1 cellular context compared by ENCODE assay signal in the genomic region with DNA sequence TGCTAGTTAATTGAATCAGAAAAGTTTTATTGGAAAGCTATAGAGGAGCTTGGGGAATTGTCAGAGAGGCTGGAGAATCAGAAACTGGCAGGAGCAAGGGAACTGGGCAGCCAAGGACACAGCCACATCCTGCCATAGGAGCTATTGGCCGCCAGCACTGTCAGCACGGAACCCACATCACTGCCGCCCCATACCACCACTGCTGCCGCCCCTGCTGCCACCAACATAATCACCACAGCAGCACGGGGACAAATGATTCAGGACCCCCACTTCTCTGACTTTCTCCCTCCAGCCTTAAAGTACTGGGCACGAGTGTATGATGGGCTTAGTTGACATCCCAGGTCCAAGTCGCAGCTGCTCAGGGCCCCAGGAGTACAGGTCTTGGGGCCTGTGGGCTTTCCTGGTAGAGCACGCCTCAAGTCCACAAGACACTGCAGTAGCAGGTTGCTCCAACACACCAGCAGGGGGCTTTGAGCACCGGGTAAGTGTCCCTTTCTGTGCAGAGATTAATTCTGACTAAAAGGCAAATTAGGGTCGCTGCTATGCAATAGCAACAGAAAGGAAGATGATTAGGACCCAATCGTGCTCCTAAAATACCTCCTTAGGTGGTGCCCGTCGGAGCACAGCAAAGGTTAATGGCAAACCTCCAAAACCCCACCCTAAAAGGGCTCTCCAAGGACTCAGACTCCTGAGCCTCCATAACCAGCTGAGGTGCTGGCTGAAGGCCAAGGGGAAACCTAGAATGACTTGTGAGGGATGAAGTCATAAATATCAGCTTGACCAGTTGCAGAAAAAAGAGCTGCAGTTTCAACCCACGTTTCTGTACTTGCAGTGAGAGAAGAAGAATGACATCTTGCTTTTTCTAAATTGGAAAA.
TF ChIP-seq lines count a peak whose summit lies in the region.

No MANE protein-coding gene starts in this region.

TF ChIP-seq in K562, 482 proteins besides CTCF, POLR2A, EP300 and RAD21 (continued from another document and continues in another):
- peak; percentile 87 for TF ChIP-seq NFIC (IDR thresholded peaks at IDR 0.05)
- TF ChIP-seq LCOR (CRISPR knock-in tag; IDR thresholded peaks at IDR 0.05): no peak
- TF ChIP-seq GATAD2A (IDR thresholded peaks at IDR 0.05): no peak
- TF ChIP-seq MGA (IDR thresholded peaks at IDR 0.05): no peak
- TF ChIP-seq, protein P1, sequence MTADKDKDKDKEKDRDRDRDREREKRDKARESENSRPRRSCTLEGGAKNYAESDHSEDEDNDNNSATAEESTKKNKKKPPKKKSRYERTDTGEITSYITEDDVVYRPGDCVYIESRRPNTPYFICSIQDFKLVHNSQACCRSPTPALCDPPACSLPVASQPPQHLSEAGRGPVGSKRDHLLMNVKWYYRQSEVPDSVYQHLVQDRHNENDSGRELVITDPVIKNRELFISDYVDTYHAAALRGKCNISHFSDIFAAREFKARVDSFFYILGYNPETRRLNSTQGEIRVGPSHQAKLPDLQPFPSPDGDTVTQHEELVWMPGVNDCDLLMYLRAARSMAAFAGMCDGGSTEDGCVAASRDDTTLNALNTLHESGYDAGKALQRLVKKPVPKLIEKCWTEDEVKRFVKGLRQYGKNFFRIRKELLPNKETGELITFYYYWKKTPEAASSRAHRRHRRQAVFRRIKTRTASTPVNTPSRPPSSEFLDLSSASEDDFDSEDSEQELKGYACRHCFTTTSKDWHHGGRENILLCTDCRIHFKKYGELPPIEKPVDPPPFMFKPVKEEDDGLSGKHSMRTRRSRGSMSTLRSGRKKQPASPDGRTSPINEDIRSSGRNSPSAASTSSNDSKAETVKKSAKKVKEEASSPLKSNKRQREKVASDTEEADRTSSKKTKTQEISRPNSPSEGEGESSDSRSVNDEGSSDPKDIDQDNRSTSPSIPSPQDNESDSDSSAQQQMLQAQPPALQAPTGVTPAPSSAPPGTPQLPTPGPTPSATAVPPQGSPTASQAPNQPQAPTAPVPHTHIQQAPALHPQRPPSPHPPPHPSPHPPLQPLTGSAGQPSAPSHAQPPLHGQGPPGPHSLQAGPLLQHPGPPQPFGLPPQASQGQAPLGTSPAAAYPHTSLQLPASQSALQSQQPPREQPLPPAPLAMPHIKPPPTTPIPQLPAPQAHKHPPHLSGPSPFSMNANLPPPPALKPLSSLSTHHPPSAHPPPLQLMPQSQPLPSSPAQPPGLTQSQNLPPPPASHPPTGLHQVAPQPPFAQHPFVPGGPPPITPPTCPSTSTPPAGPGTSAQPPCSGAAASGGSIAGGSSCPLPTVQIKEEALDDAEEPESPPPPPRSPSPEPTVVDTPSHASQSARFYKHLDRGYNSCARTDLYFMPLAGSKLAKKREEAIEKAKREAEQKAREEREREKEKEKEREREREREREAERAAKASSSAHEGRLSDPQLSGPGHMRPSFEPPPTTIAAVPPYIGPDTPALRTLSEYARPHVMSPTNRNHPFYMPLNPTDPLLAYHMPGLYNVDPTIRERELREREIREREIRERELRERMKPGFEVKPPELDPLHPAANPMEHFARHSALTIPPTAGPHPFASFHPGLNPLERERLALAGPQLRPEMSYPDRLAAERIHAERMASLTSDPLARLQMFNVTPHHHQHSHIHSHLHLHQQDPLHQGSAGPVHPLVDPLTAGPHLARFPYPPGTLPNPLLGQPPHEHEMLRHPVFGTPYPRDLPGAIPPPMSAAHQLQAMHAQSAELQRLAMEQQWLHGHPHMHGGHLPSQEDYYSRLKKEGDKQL (CRISPR knock-in tag; IDR thresholded peaks at IDR 0.05; ENCODE audit: borderline replicate concordance): no peak
- TF ChIP-seq SUPT5H (IDR thresholded peaks at IDR 0.05): no peak
- no peak for TF ChIP-seq HBP1 (CRISPR knock-in tag; IDR thresholded peaks at IDR 0.05)
- no peak for TF ChIP-seq ZNF780A (CRISPR knock-in tag; IDR thresholded peaks at IDR 0.05)
- TF ChIP-seq ATF7 (IDR thresholded peaks at IDR 0.05): 0 out of 2 replicates have a peak, but pooled peaks have one; percentile 46
- TF ChIP-seq ZNF79 (CRISPR knock-in tag; IDR thresholded peaks at IDR 0.05; ENCODE audit: low read depth): no peak
- TF ChIP-seq, protein P2, sequence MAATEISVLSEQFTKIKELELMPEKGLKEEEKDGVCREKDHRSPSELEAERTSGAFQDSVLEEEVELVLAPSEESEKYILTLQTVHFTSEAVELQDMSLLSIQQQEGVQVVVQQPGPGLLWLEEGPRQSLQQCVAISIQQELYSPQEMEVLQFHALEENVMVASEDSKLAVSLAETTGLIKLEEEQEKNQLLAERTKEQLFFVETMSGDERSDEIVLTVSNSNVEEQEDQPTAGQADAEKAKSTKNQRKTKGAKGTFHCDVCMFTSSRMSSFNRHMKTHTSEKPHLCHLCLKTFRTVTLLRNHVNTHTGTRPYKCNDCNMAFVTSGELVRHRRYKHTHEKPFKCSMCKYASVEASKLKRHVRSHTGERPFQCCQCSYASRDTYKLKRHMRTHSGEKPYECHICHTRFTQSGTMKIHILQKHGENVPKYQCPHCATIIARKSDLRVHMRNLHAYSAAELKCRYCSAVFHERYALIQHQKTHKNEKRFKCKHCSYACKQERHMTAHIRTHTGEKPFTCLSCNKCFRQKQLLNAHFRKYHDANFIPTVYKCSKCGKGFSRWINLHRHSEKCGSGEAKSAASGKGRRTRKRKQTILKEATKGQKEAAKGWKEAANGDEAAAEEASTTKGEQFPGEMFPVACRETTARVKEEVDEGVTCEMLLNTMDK (IDR thresholded peaks at IDR 0.05; ENCODE audit: borderline replicate concordance, insufficient read depth, low read depth, low read length, poor library complexity, severe bottlenecking): peak; percentile 51
- TF ChIP-seq SAFB2 (IDR thresholded peaks at IDR 0.05; ENCODE audit: borderline replicate concordance, low read depth, low read length, severe bottlenecking): no peak
- TF ChIP-seq ZNF778 (CRISPR knock-in tag; IDR thresholded peaks at IDR 0.05): no peak
- TF ChIP-seq ZNF217 (CRISPR knock-in tag; IDR thresholded peaks at IDR 0.05): no peak
- TF ChIP-seq, protein P3, sequence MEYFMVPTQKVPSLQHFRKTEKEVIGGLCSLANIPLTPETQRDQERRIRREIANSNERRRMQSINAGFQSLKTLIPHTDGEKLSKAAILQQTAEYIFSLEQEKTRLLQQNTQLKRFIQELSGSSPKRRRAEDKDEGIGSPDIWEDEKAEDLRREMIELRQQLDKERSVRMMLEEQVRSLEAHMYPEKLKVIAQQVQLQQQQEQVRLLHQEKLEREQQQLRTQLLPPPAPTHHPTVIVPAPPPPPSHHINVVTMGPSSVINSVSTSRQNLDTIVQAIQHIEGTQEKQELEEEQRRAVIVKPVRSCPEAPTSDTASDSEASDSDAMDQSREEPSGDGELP (CRISPR knock-in tag; IDR thresholded peaks at IDR 0.05; ENCODE audit: borderline replicate concordance): peak; percentile 80
- TF ChIP-seq, protein P4, sequence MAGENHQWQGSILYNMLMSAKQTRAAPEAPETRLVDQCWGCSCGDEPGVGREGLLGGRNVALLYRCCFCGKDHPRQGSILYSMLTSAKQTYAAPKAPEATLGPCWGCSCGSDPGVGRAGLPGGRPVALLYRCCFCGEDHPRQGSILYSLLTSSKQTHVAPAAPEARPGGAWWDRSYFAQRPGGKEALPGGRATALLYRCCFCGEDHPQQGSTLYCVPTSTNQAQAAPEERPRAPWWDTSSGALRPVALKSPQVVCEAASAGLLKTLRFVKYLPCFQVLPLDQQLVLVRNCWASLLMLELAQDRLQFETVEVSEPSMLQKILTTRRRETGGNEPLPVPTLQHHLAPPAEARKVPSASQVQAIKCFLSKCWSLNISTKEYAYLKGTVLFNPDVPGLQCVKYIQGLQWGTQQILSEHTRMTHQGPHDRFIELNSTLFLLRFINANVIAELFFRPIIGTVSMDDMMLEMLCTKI (IDR thresholded peaks at IDR 0.05; ENCODE audit: partially characterized antibody): no peak
- TF ChIP-seq JUNB (CRISPR knock-in tag; conservative IDR thresholded peaks at IDR 0.05): no peak
- no peak for TF ChIP-seq CREM (IDR thresholded peaks at IDR 0.05; ENCODE audit: low read depth)
- TF ChIP-seq CGGBP1 (CRISPR knock-in tag; IDR thresholded peaks at IDR 0.05): no peak
- no peak for TF ChIP-seq TSC22D4 (tag; IDR thresholded peaks at IDR 0.05)
- no peak for TF ChIP-seq ZNF253 (CRISPR knock-in tag; conservative IDR thresholded peaks at IDR 0.05)
- TF ChIP-seq ZNF282 (CRISPR knock-in tag; IDR thresholded peaks at IDR 0.05): no peak
